Comparison of ENCODE assay signal across 22 cellular contexts in genomic region chr17:47288531-47289116, GRCh38. TPM values are rescaled to one million over a fixed set of nuclear protein-coding genes. Genes with fewer than 3 reads are reported as not detected.
A peak's percentile ranks its signal among the peaks of the same experiment; 100 is the strongest.
DNase-seq lines count a peak whose midpoint lies in the region; TF ChIP-seq lines count a peak whose summit lies in the region.
"Had no signal": no experiment of that assay in that cellular context is flagged by ENCODE, and none has a peak within 500 bp of the region (broad histone marks: within the 10 kb centered on the region; RNA-seq: fewer than 3 reads in every experiment).

No MANE protein-coding gene starts in this region.

- H3K27me3 ChIP-seq in adipocyte (replicated peaks; ENCODE audit: control insufficient read depth, insufficient read depth, low read length) (no peaks in the 10 kb centered on the region), testis (no peaks in the 10 kb centered on the region)
- H3K27me3 ChIP-seq: hepatocyte had no signal

- POLR2A ChIA-PET in HEK293 (lab: Yijun Ruan, JAX) = interaction anchor here (0.6 kb wide), 1 partner anchor 361 kb away, joined by 3 read pairs; the partner anchor contains the start of gene KPNB1

- H3K4me1 ChIP-seq in HEK293 (ENCODE audit: control insufficient read depth, insufficient read depth, low read length) = no peaks in the 10 kb centered on the region
- H3K4me1 ChIP-seq in adipocyte (ENCODE audit: control insufficient read depth, insufficient read depth, low read length) = peaks cover 25% of the 10 kb centered on the region
- no peaks in the 10 kb centered on the region for H3K4me1 ChIP-seq in testis

- H3K9me3 ChIP-seq in HEK293 (ENCODE audit: control insufficient read depth, insufficient read depth, low read depth, low read length) (no peaks in the 10 kb centered on the region), adipocyte (ENCODE audit: control insufficient read depth, low read length) (no peaks in the 10 kb centered on the region), testis (no peaks in the 10 kb centered on the region)
- H3K9me3 ChIP-seq: thoracic aorta had no signal

- H3K27ac Mint-ChIP-seq in activated T-helper 1 cell treated with anti-CD3 and anti-CD28 coated beads, Interleukin-12 subunit alpha, Interleukin-12 subunit beta, Interleukin-2, Interleukin-4 antibody, amounts not matched to agents 30 ng/mL and 10 ng/mL and 1 ng/mL, durations not matched to agents 14 hours and 24 hours and 36 hours = no peak overlapping the region
- H3K27ac Mint-ChIP-seq: GM23338 had no signal

- H3K27ac ChIP-seq in HEK293 (ENCODE audit: extremely low read depth, low read depth, low read length) = no peak overlapping the region
- no peak overlapping the region for H3K27ac ChIP-seq in testis
- H3K27ac ChIP-seq: hepatocyte had no signal

- H3K27me3 Mint-ChIP-seq in activated T-helper 1 cell treated with anti-CD3 and anti-CD28 coated beads, Interleukin-12 subunit alpha, Interleukin-12 subunit beta, Interleukin-2, Interleukin-4 antibody, amounts not matched to agents 30 ng/mL and 10 ng/mL and 1 ng/mL, durations not matched to agents 14 hours and 24 hours and 36 hours (ENCODE audit: insufficient read depth) = peaks cover 8% of the 10 kb centered on the region

- TF ChIP-seq CTCF in HEK293 (tag by site-specific recombination; IDR thresholded peaks at IDR 0.05) (no peak), testis (IDR thresholded peaks at IDR 0.05) (no peak)

- no peak overlapping the region for H3K9ac ChIP-seq in adipocyte (ENCODE audit: low read length)

- no peaks in the 10 kb centered on the region for H3K9me3 Mint-ChIP-seq in activated T-helper 1 cell treated with anti-CD3 and anti-CD28 coated beads, Interleukin-12 subunit alpha, Interleukin-12 subunit beta, Interleukin-2, Interleukin-4 antibody, amounts not matched to agents 30 ng/mL and 10 ng/mL and 1 ng/mL, durations not matched to agents 14 hours and 24 hours and 36 hours
- H3K9me3 Mint-ChIP-seq: GM23338 had no signal

- no peak for TF ChIP-seq POLR2A in testis (IDR thresholded peaks at IDR 0.05)

- CTCF ChIA-PET in HEK293 (lab: Yijun Ruan, JAX) = interaction anchor here (0.7 to 1.6 kb wide), 6 partner anchors 14 to 554 kb away, joined by 3 to 6 read pairs (median 5); no protein-coding TSS in a partner anchor

- H3K4me3 Mint-ChIP-seq in activated T-helper 1 cell treated with anti-CD3 and anti-CD28 coated beads, Interleukin-12 subunit alpha, Interleukin-12 subunit beta, Interleukin-2, Interleukin-4 antibody, amounts not matched to agents 30 ng/mL and 10 ng/mL and 1 ng/mL, durations not matched to agents 14 hours and 24 hours and 36 hours = no peak overlapping the region
- H3K4me3 Mint-ChIP-seq: GM23338 had no signal

- H3K4me1 Mint-ChIP-seq in activated T-helper 1 cell treated with anti-CD3 and anti-CD28 coated beads, Interleukin-12 subunit alpha, Interleukin-12 subunit beta, Interleukin-2, Interleukin-4 antibody, amounts not matched to agents 30 ng/mL and 10 ng/mL and 1 ng/mL, durations not matched to agents 14 hours and 24 hours and 36 hours (ENCODE audit: low read depth) = peaks cover 7% of the 10 kb centered on the region

- no peaks in the 10 kb centered on the region for H3K36me3 ChIP-seq in HEK293 (ENCODE audit: control insufficient read depth in 2 of 2, insufficient read depth in 1 of 2, low read length in 2 of 2)
- peaks cover 9% of the 10 kb centered on the region for H3K36me3 ChIP-seq in adipocyte (ENCODE audit: control insufficient read depth, insufficient read depth, low read length, severe bottlenecking)
- H3K36me3 ChIP-seq in testis (ENCODE audit: low read depth, missing control alignments) = no peaks in the 10 kb centered on the region

- no peak overlapping the region for H3K4me3 ChIP-seq in HEK293 (ENCODE audit: low read depth, low read length)
- H3K4me3 ChIP-seq in adipocyte (ENCODE audit: low read length) = no peak overlapping the region
- no peak overlapping the region for H3K4me3 ChIP-seq in testis
- H3K4me3 ChIP-seq: GM23338, hepatocyte, thoracic aorta had no signal

- intact Hi-C loops in testis (cut with DNase I; ENCODE audit: low total_unique reads) = no loop called here
- intact Hi-C loops in activated T-helper 1 cell treated with anti-CD3 and anti-CD28 coated beads, Interleukin-12 subunit alpha, Interleukin-12 subunit beta, Interleukin-2, Interleukin-4 antibody, amounts not matched to agents 30 ng/mL and 10 ng/mL and 1 ng/mL, durations not matched to agents 14 hours and 24 hours and 36 hours (cut with micrococcal nuclease) = no loop called here

- WGBS in testis, 2 donors = 78 to 81% methylated on average over 6 of the region's 6 CpGs

- DNase-seq in adipocyte (ENCODE audit: low read depth) (peak; percentile 6), fibroblast of peridontal ligament (ENCODE audit: extremely low read depth) (peak; percentile 21), testis (peak; percentile 45), NCI-H748 treated with DMSO at 0.1 percent for 48 hours (lab: John Stamatoyannopoulos, UW) (no peak), superior temporal gyrus (ENCODE audit: extremely low spot score) (no peak)
- no peak for DNase-seq in activated T-helper 1 cell treated with anti-CD3 and anti-CD28 coated beads, Interleukin-12 subunit alpha, Interleukin-12 subunit beta, Interleukin-2, Interleukin-4 antibody, amounts not matched to agents 30 ng/mL and 10 ng/mL and 1 ng/mL, durations not matched to agents 14 hours and 24 hours and 36 hours (ENCODE audit: low spot score)
- DNase-seq: activated CD4-positive, alpha-beta T cell treated with anti-CD3 and anti-CD28 coated beads, Interleukin-2, amount 50 U/mL, for 4 hours; activated naive CD4-positive, alpha-beta T cell treated with anti-CD3 and anti-CD28 coated beads, Interleukin-2, amount 50 U/mL, for 16 hours; C1 segment of cervical spinal cord; caudate nucleus; DMS 273 treated with DMSO at 0.1 percent for 48 hours; effector memory CD4-positive, alpha-beta T cell; kidney; mesendoderm; NCI-H187; NCI-H446 treated with DMSO at 0.1 percent for 48 hours; stimulated activated CD4-positive, alpha-beta T cell treated with anti-CD3 and anti-CD28 coated beads, Interleukin-12 subunit alpha, Interleukin-12 subunit beta, amount 100 ng/mL, for 4 hours had no signal

- H3K36me3 Mint-ChIP-seq in activated T-helper 1 cell treated with anti-CD3 and anti-CD28 coated beads, Interleukin-12 subunit alpha, Interleukin-12 subunit beta, Interleukin-2, Interleukin-4 antibody, amounts not matched to agents 30 ng/mL and 10 ng/mL and 1 ng/mL, durations not matched to agents 14 hours and 24 hours and 36 hours (ENCODE audit: low read depth) = no peaks in the 10 kb centered on the region

TF ChIP-seq in HEK293, 187 proteins besides CTCF, POLR2A, EP300 and RAD21:
- TF ChIP-seq ZBTB7A (tag by site-specific recombination; IDR thresholded peaks at IDR 0.05; ENCODE audit: low read depth) (no peak), ZNF621 (tag by site-specific recombination; IDR thresholded peaks at IDR 0.05) (no peak), ZFHX2 (tag by site-specific recombination; conservative IDR thresholded peaks at IDR 0.05) (0 out of 2 replicates have a peak, but pooled peaks have one; percentile 10), ZNF248 (tag by site-specific recombination; IDR thresholded peaks at IDR 0.05) (no peak), ZEB2 (tag by site-specific recombination; IDR thresholded peaks at IDR 0.05) (no peak)

RNA-seq across cellular contexts. Expression of gene ITGB3, which starts 35.0 kb away (rescaled TPM):
- 10 to 100 TPM in 1 of 2 donors, 1 to 10 TPM in 1; 6.9 to 10.3 TPM for total RNA-seq in testis
- 7.6 TPM for polyA plus RNA-seq in testis (ENCODE audit: insufficient read depth, low read depth, low replicate concordance)
- total RNA-seq in activated T-helper 1 cell treated with anti-CD3 and anti-CD28 coated beads, Interleukin-12 subunit alpha, Interleukin-12 subunit beta, Interleukin-2, Interleukin-4 antibody, amounts not matched to agents 30 ng/mL and 10 ng/mL and 1 ng/mL, durations not matched to agents 14 hours and 24 hours and 36 hours = not detected in 2 replicates
- polyA plus RNA-seq: GM23338, neural cell had no signal

RNA-seq across cellular contexts. Expression of gene EFCAB13, which starts 35.1 kb away (rescaled TPM):
- 10 to 100 TPM; 23.2 to 37.7 TPM for total RNA-seq in testis
- polyA plus RNA-seq in testis (ENCODE audit: insufficient read depth, low read depth, low replicate concordance) = 22.9 TPM
- total RNA-seq in activated T-helper 1 cell treated with anti-CD3 and anti-CD28 coated beads, Interleukin-12 subunit alpha, Interleukin-12 subunit beta, Interleukin-2, Interleukin-4 antibody, amounts not matched to agents 30 ng/mL and 10 ng/mL and 1 ng/mL, durations not matched to agents 14 hours and 24 hours and 36 hours = 2.4 and 2.8 TPM in 2 replicates

Comparison
In these comparisons a context has a peak if more than half of its experiments do, and no peak if none do; other contexts are left out.
1. DNase-seq: peak in adipocyte (single experiment), fibroblast of peridontal ligament (single experiment) and testis (single experiment); none in NCI-H748 treated with DMSO at 0.1 percent for 48 hours (single experiment), activated T-helper 1 cell treated with anti-CD3 and anti-CD28 coated beads, Interleukin-12 subunit alpha, Interleukin-12 subunit beta, Interleukin-2, Interleukin-4 antibody, amounts not matched to agents 30 ng/mL and 10 ng/mL and 1 ng/mL, durations not matched to agents 14 hours and 24 hours and 36 hours (single experiment) and superior temporal gyrus (single experiment).